1 cellular context compared by ENCODE assay signal in the genomic region with DNA sequence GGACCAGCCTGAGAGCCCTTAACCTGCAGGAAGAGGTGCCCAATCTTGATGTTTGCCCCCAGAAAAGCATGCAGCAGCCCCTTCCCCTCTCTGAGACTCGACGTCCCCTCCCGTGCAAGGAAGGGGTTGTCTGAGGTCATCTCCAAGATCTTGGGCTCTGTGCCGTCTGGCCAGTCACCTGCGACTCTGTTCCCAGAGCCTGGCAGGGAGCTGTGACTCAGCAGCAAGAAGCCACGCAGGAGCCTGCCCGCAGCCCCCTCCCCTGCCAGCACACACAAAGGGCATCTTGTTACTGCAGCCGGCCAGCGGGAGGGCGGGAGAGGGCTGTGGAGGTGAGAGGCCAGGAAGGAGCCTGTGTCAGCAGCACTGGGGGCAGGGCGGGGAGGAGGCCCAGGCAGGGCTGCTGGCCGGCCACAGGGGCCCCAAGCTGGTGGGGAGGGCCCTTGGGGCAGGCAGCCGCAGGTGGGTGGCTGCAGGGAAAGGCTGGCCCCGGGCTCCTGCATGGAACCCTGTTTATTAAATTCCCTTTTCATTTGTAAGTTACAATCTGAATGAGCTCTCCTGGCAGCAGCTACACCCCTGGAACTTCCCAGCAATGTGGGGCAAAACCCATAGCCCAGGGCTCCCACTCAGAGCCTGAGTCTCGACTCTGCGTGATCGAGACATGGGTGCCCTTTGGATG.
TF ChIP-seq lines count a peak whose summit lies in the region.

No MANE protein-coding gene starts in this region.

TF ChIP-seq in WTC11, 78 proteins besides CTCF, POLR2A, EP300 and RAD21 (continued from another document and continues in another):
- TF ChIP-seq, protein P1, sequence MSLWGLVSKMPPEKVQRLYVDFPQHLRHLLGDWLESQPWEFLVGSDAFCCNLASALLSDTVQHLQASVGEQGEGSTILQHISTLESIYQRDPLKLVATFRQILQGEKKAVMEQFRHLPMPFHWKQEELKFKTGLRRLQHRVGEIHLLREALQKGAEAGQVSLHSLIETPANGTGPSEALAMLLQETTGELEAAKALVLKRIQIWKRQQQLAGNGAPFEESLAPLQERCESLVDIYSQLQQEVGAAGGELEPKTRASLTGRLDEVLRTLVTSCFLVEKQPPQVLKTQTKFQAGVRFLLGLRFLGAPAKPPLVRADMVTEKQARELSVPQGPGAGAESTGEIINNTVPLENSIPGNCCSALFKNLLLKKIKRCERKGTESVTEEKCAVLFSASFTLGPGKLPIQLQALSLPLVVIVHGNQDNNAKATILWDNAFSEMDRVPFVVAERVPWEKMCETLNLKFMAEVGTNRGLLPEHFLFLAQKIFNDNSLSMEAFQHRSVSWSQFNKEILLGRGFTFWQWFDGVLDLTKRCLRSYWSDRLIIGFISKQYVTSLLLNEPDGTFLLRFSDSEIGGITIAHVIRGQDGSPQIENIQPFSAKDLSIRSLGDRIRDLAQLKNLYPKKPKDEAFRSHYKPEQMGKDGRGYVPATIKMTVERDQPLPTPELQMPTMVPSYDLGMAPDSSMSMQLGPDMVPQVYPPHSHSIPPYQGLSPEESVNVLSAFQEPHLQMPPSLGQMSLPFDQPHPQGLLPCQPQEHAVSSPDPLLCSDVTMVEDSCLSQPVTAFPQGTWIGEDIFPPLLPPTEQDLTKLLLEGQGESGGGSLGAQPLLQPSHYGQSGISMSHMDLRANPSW (CRISPR knock-in tag; conservative IDR thresholded peaks at IDR 0.05; ENCODE audit: low read depth): no peak
- TF ChIP-seq RELA (CRISPR knock-in tag; IDR thresholded peaks at IDR 0.05; ENCODE audit: borderline replicate concordance): no peak
- no peak for TF ChIP-seq ZNF396 (CRISPR knock-in tag; IDR thresholded peaks at IDR 0.05; ENCODE audit: borderline replicate concordance)
- TF ChIP-seq, protein P2, sequence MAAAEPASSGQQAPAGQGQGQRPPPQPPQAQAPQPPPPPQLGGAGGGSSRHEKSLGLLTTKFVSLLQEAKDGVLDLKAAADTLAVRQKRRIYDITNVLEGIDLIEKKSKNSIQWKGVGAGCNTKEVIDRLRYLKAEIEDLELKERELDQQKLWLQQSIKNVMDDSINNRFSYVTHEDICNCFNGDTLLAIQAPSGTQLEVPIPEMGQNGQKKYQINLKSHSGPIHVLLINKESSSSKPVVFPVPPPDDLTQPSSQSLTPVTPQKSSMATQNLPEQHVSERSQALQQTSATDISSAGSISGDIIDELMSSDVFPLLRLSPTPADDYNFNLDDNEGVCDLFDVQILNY (CRISPR knock-in tag; IDR thresholded peaks at IDR 0.05): peak; percentile 55; the same call in 1 of the 2 replicates
- TF ChIP-seq, protein P3, sequence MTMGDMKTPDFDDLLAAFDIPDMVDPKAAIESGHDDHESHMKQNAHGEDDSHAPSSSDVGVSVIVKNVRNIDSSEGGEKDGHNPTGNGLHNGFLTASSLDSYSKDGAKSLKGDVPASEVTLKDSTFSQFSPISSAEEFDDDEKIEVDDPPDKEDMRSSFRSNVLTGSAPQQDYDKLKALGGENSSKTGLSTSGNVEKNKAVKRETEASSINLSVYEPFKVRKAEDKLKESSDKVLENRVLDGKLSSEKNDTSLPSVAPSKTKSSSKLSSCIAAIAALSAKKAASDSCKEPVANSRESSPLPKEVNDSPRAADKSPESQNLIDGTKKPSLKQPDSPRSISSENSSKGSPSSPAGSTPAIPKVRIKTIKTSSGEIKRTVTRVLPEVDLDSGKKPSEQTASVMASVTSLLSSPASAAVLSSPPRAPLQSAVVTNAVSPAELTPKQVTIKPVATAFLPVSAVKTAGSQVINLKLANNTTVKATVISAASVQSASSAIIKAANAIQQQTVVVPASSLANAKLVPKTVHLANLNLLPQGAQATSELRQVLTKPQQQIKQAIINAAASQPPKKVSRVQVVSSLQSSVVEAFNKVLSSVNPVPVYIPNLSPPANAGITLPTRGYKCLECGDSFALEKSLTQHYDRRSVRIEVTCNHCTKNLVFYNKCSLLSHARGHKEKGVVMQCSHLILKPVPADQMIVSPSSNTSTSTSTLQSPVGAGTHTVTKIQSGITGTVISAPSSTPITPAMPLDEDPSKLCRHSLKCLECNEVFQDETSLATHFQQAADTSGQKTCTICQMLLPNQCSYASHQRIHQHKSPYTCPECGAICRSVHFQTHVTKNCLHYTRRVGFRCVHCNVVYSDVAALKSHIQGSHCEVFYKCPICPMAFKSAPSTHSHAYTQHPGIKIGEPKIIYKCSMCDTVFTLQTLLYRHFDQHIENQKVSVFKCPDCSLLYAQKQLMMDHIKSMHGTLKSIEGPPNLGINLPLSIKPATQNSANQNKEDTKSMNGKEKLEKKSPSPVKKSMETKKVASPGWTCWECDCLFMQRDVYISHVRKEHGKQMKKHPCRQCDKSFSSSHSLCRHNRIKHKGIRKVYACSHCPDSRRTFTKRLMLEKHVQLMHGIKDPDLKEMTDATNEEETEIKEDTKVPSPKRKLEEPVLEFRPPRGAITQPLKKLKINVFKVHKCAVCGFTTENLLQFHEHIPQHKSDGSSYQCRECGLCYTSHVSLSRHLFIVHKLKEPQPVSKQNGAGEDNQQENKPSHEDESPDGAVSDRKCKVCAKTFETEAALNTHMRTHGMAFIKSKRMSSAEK (CRISPR knock-in tag; IDR thresholded peaks at IDR 0.05; ENCODE audit: borderline replicate concordance): no peak
- TF ChIP-seq, protein P4, sequence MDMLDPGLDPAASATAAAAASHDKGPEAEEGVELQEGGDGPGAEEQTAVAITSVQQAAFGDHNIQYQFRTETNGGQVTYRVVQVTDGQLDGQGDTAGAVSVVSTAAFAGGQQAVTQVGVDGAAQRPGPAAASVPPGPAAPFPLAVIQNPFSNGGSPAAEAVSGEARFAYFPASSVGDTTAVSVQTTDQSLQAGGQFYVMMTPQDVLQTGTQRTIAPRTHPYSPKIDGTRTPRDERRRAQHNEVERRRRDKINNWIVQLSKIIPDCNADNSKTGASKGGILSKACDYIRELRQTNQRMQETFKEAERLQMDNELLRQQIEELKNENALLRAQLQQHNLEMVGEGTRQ (CRISPR knock-in tag; IDR thresholded peaks at IDR 0.05): no peak
- TF ChIP-seq, protein P5, sequence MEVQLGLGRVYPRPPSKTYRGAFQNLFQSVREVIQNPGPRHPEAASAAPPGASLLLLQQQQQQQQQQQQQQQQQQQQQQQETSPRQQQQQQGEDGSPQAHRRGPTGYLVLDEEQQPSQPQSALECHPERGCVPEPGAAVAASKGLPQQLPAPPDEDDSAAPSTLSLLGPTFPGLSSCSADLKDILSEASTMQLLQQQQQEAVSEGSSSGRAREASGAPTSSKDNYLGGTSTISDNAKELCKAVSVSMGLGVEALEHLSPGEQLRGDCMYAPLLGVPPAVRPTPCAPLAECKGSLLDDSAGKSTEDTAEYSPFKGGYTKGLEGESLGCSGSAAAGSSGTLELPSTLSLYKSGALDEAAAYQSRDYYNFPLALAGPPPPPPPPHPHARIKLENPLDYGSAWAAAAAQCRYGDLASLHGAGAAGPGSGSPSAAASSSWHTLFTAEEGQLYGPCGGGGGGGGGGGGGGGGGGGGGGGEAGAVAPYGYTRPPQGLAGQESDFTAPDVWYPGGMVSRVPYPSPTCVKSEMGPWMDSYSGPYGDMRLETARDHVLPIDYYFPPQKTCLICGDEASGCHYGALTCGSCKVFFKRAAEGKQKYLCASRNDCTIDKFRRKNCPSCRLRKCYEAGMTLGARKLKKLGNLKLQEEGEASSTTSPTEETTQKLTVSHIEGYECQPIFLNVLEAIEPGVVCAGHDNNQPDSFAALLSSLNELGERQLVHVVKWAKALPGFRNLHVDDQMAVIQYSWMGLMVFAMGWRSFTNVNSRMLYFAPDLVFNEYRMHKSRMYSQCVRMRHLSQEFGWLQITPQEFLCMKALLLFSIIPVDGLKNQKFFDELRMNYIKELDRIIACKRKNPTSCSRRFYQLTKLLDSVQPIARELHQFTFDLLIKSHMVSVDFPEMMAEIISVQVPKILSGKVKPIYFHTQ (CRISPR knock-in tag; IDR thresholded peaks at IDR 0.05): no peak
- TF ChIP-seq, protein P6, sequence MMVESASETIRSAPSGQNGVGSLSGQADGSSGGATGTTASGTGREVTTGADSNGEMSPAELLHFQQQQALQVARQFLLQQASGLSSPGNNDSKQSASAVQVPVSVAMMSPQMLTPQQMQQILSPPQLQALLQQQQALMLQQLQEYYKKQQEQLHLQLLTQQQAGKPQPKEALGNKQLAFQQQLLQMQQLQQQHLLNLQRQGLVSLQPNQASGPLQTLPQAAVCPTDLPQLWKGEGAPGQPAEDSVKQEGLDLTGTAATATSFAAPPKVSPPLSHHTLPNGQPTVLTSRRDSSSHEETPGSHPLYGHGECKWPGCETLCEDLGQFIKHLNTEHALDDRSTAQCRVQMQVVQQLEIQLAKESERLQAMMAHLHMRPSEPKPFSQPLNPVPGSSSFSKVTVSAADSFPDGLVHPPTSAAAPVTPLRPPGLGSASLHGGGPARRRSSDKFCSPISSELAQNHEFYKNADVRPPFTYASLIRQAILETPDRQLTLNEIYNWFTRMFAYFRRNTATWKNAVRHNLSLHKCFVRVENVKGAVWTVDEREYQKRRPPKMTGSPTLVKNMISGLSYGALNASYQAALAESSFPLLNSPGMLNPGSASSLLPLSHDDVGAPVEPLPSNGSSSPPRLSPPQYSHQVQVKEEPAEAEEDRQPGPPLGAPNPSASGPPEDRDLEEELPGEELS (CRISPR knock-in tag; IDR thresholded peaks at IDR 0.05): 0 out of 2 replicates have a peak, but pooled peaks have one; percentile 50
- TF ChIP-seq, protein P7, sequence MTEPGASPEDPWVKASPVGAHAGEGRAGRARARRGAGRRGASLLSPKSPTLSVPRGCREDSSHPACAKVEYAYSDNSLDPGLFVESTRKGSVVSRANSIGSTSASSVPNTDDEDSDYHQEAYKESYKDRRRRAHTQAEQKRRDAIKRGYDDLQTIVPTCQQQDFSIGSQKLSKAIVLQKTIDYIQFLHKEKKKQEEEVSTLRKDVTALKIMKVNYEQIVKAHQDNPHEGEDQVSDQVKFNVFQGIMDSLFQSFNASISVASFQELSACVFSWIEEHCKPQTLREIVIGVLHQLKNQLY (CRISPR knock-in tag; IDR thresholded peaks at IDR 0.05): no peak
- TF ChIP-seq ZNF416 (CRISPR knock-in tag; IDR thresholded peaks at IDR 0.05): no peak
- TF ChIP-seq, protein P8, sequence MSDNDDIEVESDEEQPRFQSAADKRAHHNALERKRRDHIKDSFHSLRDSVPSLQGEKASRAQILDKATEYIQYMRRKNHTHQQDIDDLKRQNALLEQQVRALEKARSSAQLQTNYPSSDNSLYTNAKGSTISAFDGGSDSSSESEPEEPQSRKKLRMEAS (CRISPR knock-in tag; IDR thresholded peaks at IDR 0.05): no peak
- TF ChIP-seq JAZF1 (CRISPR knock-in tag; IDR thresholded peaks at IDR 0.05): no peak
- TF ChIP-seq, protein P9, sequence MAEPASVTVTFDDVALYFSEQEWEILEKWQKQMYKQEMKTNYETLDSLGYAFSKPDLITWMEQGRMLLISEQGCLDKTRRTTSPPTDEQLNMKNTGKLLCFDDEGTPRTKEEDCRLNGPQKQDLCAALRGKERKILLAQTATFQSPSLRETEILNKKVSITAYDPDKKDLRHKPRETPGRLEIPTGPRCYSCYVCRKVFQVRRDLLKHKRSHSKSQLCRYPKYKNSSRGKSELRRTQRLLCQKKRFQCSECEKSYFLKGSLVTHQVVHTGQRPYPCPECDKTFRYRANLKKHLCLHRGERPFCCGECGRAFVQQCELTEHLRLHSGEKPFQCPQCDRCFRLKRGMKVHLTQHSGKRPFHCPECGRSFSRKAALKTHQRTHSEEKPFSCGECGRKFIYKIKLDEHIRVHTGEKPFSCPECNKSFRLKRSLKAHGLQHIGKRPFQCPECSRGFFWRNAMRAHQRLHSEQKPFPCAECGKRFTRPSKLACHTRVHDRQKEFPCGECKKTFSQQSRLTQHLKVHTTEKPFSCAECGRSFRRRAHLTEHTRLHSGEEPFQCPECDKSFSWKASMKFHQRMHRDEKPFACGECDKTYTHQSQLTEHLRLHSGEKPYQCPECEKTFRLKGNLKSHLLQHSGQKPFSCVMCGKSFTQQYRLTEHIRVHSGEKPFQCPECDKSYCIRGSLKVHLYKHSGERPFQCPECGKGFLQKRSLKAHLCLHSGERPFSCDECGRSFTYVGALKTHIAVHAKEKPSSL (CRISPR knock-in tag; conservative IDR thresholded peaks at IDR 0.05): no peak
- 0 out of 2 replicates have a peak, but pooled peaks have one; percentile 15 for TF ChIP-seq SMAD3 (CRISPR knock-in tag; IDR thresholded peaks at IDR 0.05; ENCODE audit: borderline replicate concordance)
- no peak for TF ChIP-seq PRRX2 (CRISPR knock-in tag; IDR thresholded peaks at IDR 0.05)
- TF ChIP-seq, protein P10, sequence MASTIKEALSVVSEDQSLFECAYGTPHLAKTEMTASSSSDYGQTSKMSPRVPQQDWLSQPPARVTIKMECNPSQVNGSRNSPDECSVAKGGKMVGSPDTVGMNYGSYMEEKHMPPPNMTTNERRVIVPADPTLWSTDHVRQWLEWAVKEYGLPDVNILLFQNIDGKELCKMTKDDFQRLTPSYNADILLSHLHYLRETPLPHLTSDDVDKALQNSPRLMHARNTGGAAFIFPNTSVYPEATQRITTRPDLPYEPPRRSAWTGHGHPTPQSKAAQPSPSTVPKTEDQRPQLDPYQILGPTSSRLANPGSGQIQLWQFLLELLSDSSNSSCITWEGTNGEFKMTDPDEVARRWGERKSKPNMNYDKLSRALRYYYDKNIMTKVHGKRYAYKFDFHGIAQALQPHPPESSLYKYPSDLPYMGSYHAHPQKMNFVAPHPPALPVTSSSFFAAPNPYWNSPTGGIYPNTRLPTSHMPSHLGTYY (CRISPR knock-in tag; IDR thresholded peaks at IDR 0.05): no peak
- TF ChIP-seq ETV6 (CRISPR knock-in tag; IDR thresholded peaks at IDR 0.05): peak; percentile 89; the same call in 1 of the 2 replicates
- TF ChIP-seq NFE2L1 (CRISPR knock-in tag; IDR thresholded peaks at IDR 0.05): peak; percentile 98
- no peak for TF ChIP-seq FOXP1 (CRISPR knock-in tag; IDR thresholded peaks at IDR 0.05; ENCODE audit: borderline replicate concordance)
- TF ChIP-seq, protein P11, sequence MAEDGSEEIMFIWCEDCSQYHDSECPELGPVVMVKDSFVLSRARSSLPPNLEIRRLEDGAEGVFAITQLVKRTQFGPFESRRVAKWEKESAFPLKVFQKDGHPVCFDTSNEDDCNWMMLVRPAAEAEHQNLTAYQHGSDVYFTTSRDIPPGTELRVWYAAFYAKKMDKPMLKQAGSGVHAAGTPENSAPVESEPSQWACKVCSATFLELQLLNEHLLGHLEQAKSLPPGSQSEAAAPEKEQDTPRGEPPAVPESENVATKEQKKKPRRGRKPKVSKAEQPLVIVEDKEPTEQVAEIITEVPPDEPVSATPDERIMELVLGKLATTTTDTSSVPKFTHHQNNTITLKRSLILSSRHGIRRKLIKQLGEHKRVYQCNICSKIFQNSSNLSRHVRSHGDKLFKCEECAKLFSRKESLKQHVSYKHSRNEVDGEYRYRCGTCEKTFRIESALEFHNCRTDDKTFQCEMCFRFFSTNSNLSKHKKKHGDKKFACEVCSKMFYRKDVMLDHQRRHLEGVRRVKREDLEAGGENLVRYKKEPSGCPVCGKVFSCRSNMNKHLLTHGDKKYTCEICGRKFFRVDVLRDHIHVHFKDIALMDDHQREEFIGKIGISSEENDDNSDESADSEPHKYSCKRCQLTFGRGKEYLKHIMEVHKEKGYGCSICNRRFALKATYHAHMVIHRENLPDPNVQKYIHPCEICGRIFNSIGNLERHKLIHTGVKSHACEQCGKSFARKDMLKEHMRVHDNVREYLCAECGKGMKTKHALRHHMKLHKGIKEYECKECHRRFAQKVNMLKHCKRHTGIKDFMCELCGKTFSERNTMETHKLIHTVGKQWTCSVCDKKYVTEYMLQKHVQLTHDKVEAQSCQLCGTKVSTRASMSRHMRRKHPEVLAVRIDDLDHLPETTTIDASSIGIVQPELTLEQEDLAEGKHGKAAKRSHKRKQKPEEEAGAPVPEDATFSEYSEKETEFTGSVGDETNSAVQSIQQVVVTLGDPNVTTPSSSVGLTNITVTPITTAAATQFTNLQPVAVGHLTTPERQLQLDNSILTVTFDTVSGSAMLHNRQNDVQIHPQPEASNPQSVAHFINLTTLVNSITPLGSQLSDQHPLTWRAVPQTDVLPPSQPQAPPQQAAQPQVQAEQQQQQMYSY (CRISPR knock-in tag; IDR thresholded peaks at IDR 0.05): no peak
